In genomic region chr7:173120-173918, GRCh38 we compare ENCODE assay signal across 25 cellular contexts. TPM values are rescaled to one million over a fixed set of nuclear protein-coding genes. Genes with fewer than 3 reads are reported as not detected.
A peak's percentile ranks its signal among the peaks of the same experiment; 100 is the strongest.
DNase-seq lines count a peak whose midpoint lies in the region; ATAC-seq, FAIRE-seq and TF ChIP-seq lines count a peak whose summit lies in the region.
"Had no signal": no experiment of that assay in that cellular context is flagged by ENCODE, and none has a peak within 500 bp of the region (broad histone marks: within the 10 kb centered on the region; RNA-seq: fewer than 3 reads in every experiment).

No MANE protein-coding gene starts in this region.

- H2AK5ac ChIP-seq in IMR-90 (ENCODE audit: low read depth, low read length) (no peak overlapping the region), H1 (ENCODE audit: low read depth, low read length) (no peak overlapping the region)

- H3K4ac ChIP-seq in IMR-90 (ENCODE audit: low read depth, low read length), result no peak overlapping the region
- H3K4ac ChIP-seq in H1 (replicated peaks; ENCODE audit: insufficient read length, low read depth, low read length), result no peak overlapping the region

- H4K20me1 ChIP-seq in GM23338 (replicated peaks; ENCODE audit: insufficient read depth) (no peaks in the 10 kb centered on the region), IMR-90 (ENCODE audit: insufficient read depth, low read length) (no peaks in the 10 kb centered on the region), H1 (replicated peaks in 1 of 2; ENCODE audit: control insufficient read depth in 1 of 2, insufficient read depth in 2 of 2, low read length in 2 of 2) (peaks cover 0 to 2% of the 10 kb centered on the region in 2 experiments)
- H4K20me1 ChIP-seq: BLaER1 had no signal

- H3K23ac ChIP-seq in IMR-90 (ENCODE audit: low read depth, low read length) (no peak overlapping the region), H1 (ENCODE audit: insufficient read length) (no peak overlapping the region)

- TF ChIP-seq POLR2A in IMR-90 (IDR thresholded peaks at IDR 0.05; ENCODE audit: low read depth, low read length) (no peak), H1 (IDR thresholded peaks at IDR 0.05; ENCODE audit: control extremely low read depth in 1 of 2, low read depth in 2 of 2, low read length in 2 of 2) (no peak)

- H3K9me3 Mint-ChIP-seq in GM23338, result no peaks in the 10 kb centered on the region; the same call in 2 of the 3 replicates
- no peaks in the 10 kb centered on the region for H3K9me3 Mint-ChIP-seq in activated naive CD4-positive, alpha-beta T cell treated with anti-CD3 and anti-CD28 coated beads, Interleukin-2, amount 10 ng/mL, durations not matched to agents 7 days and 5 days
- H3K9me3 Mint-ChIP-seq: CD4-positive, CD25-positive, alpha-beta regulatory T cell; HFFc6 had no signal

- no peak overlapping the region for H3K14ac ChIP-seq in IMR-90 (replicated peaks; ENCODE audit: low read depth, low read length)
- H3K14ac ChIP-seq in H1 (ENCODE audit: insufficient read length), result no peak overlapping the region

- H3K9ac ChIP-seq in IMR-90 (ENCODE audit: low read depth, low read length), result no peak overlapping the region
- H3K9ac ChIP-seq in H1 (replicated peaks in 1 of 4; ENCODE audit: extremely low read depth in 1 of 4, low read depth in 3 of 4, low read length in 3 of 4), result no peak overlapping the region
- H3K9ac ChIP-seq: BLaER1 had no signal

- H3F3A ChIP-seq in GM23338 (replicated peaks; ENCODE audit: low read depth), result no peaks in the 10 kb centered on the region

- no peaks in the 10 kb centered on the region for H3K9me2 ChIP-seq in GM23338 (ENCODE audit: insufficient read depth)

- H3K27ac ChIP-seq in GM23338 (ENCODE audit: low read depth), result no peak overlapping the region
- H3K27ac ChIP-seq in IMR-90 (ENCODE audit: insufficient read depth, low read length), result no peak overlapping the region
- no peak overlapping the region for H3K27ac ChIP-seq in H1 (ENCODE audit: low read depth, low read length)
- H3K27ac ChIP-seq: BLaER1, Peyer's patch, SK-N-MC had no signal

- no peak overlapping the region for H4K5ac ChIP-seq in IMR-90 (ENCODE audit: low read depth, low read length)
- H4K5ac ChIP-seq in H1 (ENCODE audit: insufficient read length, low read depth, low read length), result no peak overlapping the region

- H3K4me1 ChIP-seq in GM23338 (ENCODE audit: insufficient read depth) (no peaks in the 10 kb centered on the region), IMR-90 (ENCODE audit: control insufficient read depth, insufficient read depth, low read length) (no peaks in the 10 kb centered on the region), H1 (replicated peaks in 1 of 4; ENCODE audit: control insufficient read depth in 3 of 4, insufficient read depth in 4 of 4, low read length in 3 of 4) (no peaks in the 10 kb centered on the region)
- H3K4me1 ChIP-seq: Peyer's patch had no signal

- POLR2A ChIA-PET in IMR-90 (lab: Charles Lee; ENCODE audit: unreplicated experiment) (no interaction called here), H1 (lab: Charles Lee; ENCODE audit: partially characterized antibody) (interaction anchor here (1.3 kb wide), 1 partner anchor 19 kb away, joined by 3 read pairs; the partner anchor contains the start of gene FAM20C)

- H2BK20ac ChIP-seq in IMR-90 (ENCODE audit: low read depth, low read length), result no peak overlapping the region
- no peak overlapping the region for H2BK20ac ChIP-seq in H1 (ENCODE audit: low read length)

- DNase-seq in GM23338 (ENCODE audit: low spot score) (no peak), IMR-90 (no peak), H1 (ENCODE audit: low read depth in 1 of 2, low spot score in 2 of 2) (no peak), mucosa of gallbladder (ENCODE audit: low spot score) (peak; percentile 6), NCI-H1092 treated with DMSO at 0.1 percent for 48 hours (lab: John Stamatoyannopoulos, UW) (no peak)
- no peak for DNase-seq in activated naive CD4-positive, alpha-beta T cell treated with anti-CD3 and anti-CD28 coated beads, Interleukin-2, amount 10 ng/mL, durations not matched to agents 7 days and 5 days
- DNase-seq: CD4-positive, CD25-positive, alpha-beta regulatory T cell; DMS153; DND-41; HFFc6; KG1; MG63; NCI-H2029; NCI-H2227 treated with DMSO at 0.1 percent for 48 hours; NCI-H526 treated with DMSO at 0.1 percent for 48 hours; Peyer's patch; SIG-M5 had no signal

- FAIRE-seq in H1 (lab: Jason Lieb, UNC), result no peak
- FAIRE-seq: A204.1, GM12892, H54 had no signal

- H3K4me3 ChIP-seq in GM23338 (no peak overlapping the region), IMR-90 (ENCODE audit: insufficient read depth, low read depth, low read length) (no peak overlapping the region), H1 (ENCODE audit: extremely low read depth in 1 of 4, insufficient read depth in 2 of 4, low read depth in 3 of 4, low read length in 4 of 4) (no peak overlapping the region)
- H3K4me3 ChIP-seq: BLaER1, MG63, Peyer's patch, SK-N-MC had no signal

- CTCF ChIA-PET in IMR-90 (lab: Yijun Ruan, JAX) (no interaction called here), H1 (lab: Charles Lee; ENCODE audit: partially characterized antibody) (interaction anchor here (0.7 to 3.3 kb wide), 4 partner anchors 15 to 93 kb away, joined by 4 to 14 read pairs (median 6); no protein-coding TSS in a partner anchor)
- CTCF ChIA-PET in activated naive CD4-positive, alpha-beta T cell treated with anti-CD3 and anti-CD28 coated beads, Interleukin-2, amount 10 ng/mL, durations not matched to agents 7 days and 5 days (lab: Charles Lee), result no interaction called here

- no peak overlapping the region for H4K8ac ChIP-seq in IMR-90 (ENCODE audit: low read depth in 2 of 2, low read length in 2 of 2)
- no peak overlapping the region for H4K8ac ChIP-seq in H1 (ENCODE audit: extremely low read depth, insufficient read depth, low read length)

- H3K27me3 Mint-ChIP-seq in GM23338 (ENCODE audit: insufficient read depth, low read depth, poor library complexity), result peaks cover 10% of the 10 kb centered on the region
- H3K27me3 Mint-ChIP-seq in activated naive CD4-positive, alpha-beta T cell treated with anti-CD3 and anti-CD28 coated beads, Interleukin-2, amount 10 ng/mL, durations not matched to agents 7 days and 5 days, result no peaks in the 10 kb centered on the region

- TF ChIP-seq EP300 in H1 (IDR thresholded peaks at IDR 0.05; ENCODE audit: borderline replicate concordance in 1 of 2, low read depth in 2 of 2, low read length in 2 of 2), result no peak

- peaks cover 4% of the 10 kb centered on the region; the same call in 2 of the 3 replicates for H3K4me1 Mint-ChIP-seq in GM23338
- H3K4me1 Mint-ChIP-seq in activated naive CD4-positive, alpha-beta T cell treated with anti-CD3 and anti-CD28 coated beads, Interleukin-2, amount 10 ng/mL, durations not matched to agents 7 days and 5 days, result no peaks in the 10 kb centered on the region
- H3K4me1 Mint-ChIP-seq: CD4-positive, CD25-positive, alpha-beta regulatory T cell had no signal

- 68% methylated on average over 15 of the region's 32 CpGs; no CpG with 5 or more reads in 1 of the 2 experiments for WGBS in IMR-90 (ENCODE audit: extremely low coverage in 2 of 2, insufficient read length in 1 of 2), 2 experiments
- WGBS in H1 (ENCODE audit: extremely low coverage in 1 of 2, insufficient coverage in 1 of 2, insufficient read length in 1 of 2, insufficient replicate concordance in 2 of 2, low coverage in 1 of 2, low lambda C conversion rate in 2 of 2, missing lambda C conversion rate in 1 of 2), 2 experiments, result 91% methylated on average over 31 of the region's 32 CpGs; no CpG with 5 or more reads in 1 of the 2 experiments

- no peaks in the 10 kb centered on the region for H3K9me3 ChIP-seq in IMR-90 (ENCODE audit: control insufficient read depth, insufficient read depth, low read length)
- H3K9me3 ChIP-seq in H1 (ENCODE audit: insufficient read depth in 2 of 2, low read depth in 1 of 2, low read length in 1 of 2), result no peaks in the 10 kb centered on the region; a peak in 1 of 4 replicates
- H3K9me3 ChIP-seq: BLaER1, MG63, Peyer's patch had no signal

- in situ Hi-C loops in IMR-90 (cut with MboI; ENCODE audit: low sequenced_read_pairs), result no loop called here

- H3K18ac ChIP-seq in IMR-90 (ENCODE audit: low read depth, low read length) (no peak overlapping the region), H1 (ENCODE audit: extremely low read depth, low read length) (no peak overlapping the region)

- no peak for TF ChIP-seq CTCF in GM23338 (conservative IDR thresholded peaks at IDR 0.05; ENCODE audit: low read depth in 2 of 2)
- TF ChIP-seq CTCF in IMR-90 (conservative IDR thresholded peaks at IDR 0.05; ENCODE audit: low read depth, low read length), result no peak
- no peak for TF ChIP-seq CTCF in H1 (IDR thresholded peaks at IDR 0.05; ENCODE audit: control extremely low read depth in 1 of 3, insufficient read depth in 1 of 3, low read depth in 1 of 3, low read length in 3 of 3)

- H3K36me3 Mint-ChIP-seq in GM23338 (ENCODE audit: low read depth), result no peaks in the 10 kb centered on the region; the same call in 2 of the 3 replicates
- no peaks in the 10 kb centered on the region for H3K36me3 Mint-ChIP-seq in activated naive CD4-positive, alpha-beta T cell treated with anti-CD3 and anti-CD28 coated beads, Interleukin-2, amount 10 ng/mL, durations not matched to agents 7 days and 5 days
- H3K36me3 Mint-ChIP-seq: CD4-positive, CD25-positive, alpha-beta regulatory T cell had no signal

- H3K79me2 ChIP-seq in GM23338 (replicated peaks; ENCODE audit: insufficient read depth) (no peaks in the 10 kb centered on the region), H1 (ENCODE audit: control insufficient read depth in 1 of 2, insufficient read depth in 2 of 2, low read length in 2 of 2) (no peaks in the 10 kb centered on the region)

- no peak overlapping the region for H2AK9ac ChIP-seq in IMR-90 (replicated peaks; ENCODE audit: low read depth, low read length, poor library complexity)

- H3K27me3 ChIP-seq in GM23338 (ENCODE audit: insufficient read depth), result no peaks in the 10 kb centered on the region
- H3K27me3 ChIP-seq in IMR-90 (ENCODE audit: control insufficient read depth, insufficient read depth, low read length), result peaks cover 14% of the 10 kb centered on the region
- H3K27me3 ChIP-seq in H1 (replicated peaks in 1 of 4; ENCODE audit: control insufficient read depth in 3 of 4, extremely low read depth in 1 of 4, insufficient read depth in 3 of 4, low read length in 3 of 4), result no peaks in the 10 kb centered on the region; a peak in 1 of 7 replicates
- H3K27me3 ChIP-seq: BLaER1, MG63, Peyer's patch had no signal

- H2BK5ac ChIP-seq in IMR-90 (ENCODE audit: low read depth, low read length, poor library complexity, severe bottlenecking) (no peak overlapping the region), H1 (ENCODE audit: low read depth, low read length) (no peak overlapping the region; the same call in 1 of the 2 replicates)

- dilution Hi-C loops in IMR-90 (cut with HindIII; ENCODE audit: low sequenced_read_pairs, unreplicated experiment), result no loop called here

- H3K4me3 Mint-ChIP-seq in GM23338, result no peak overlapping the region
- H3K4me3 Mint-ChIP-seq in activated naive CD4-positive, alpha-beta T cell treated with anti-CD3 and anti-CD28 coated beads, Interleukin-2, amount 10 ng/mL, durations not matched to agents 7 days and 5 days, result no peak overlapping the region
- H3K4me3 Mint-ChIP-seq: CD4-positive, CD25-positive, alpha-beta regulatory T cell; HFFc6 had no signal

- H3K9me1 ChIP-seq in IMR-90 (ENCODE audit: insufficient read depth, low read length), result no peaks in the 10 kb centered on the region

- H3K27ac Mint-ChIP-seq in GM23338, result 0 out of 2 replicates have a peak overlapping the region, but pooled peaks have one; percentile 28
- no peak overlapping the region for H3K27ac Mint-ChIP-seq in activated naive CD4-positive, alpha-beta T cell treated with anti-CD3 and anti-CD28 coated beads, Interleukin-2, amount 10 ng/mL, durations not matched to agents 7 days and 5 days
- H3K27ac Mint-ChIP-seq: CD4-positive, CD25-positive, alpha-beta regulatory T cell; HFFc6 had no signal

- H3K79me1 ChIP-seq in IMR-90 (ENCODE audit: low read depth in 1 of 2, low read length in 2 of 2), result no peaks in the 10 kb centered on the region
- no peaks in the 10 kb centered on the region for H3K79me1 ChIP-seq in H1 (ENCODE audit: low read depth, low read length)

- ATAC-seq in GM23338 (peak; percentile 37), IMR-90 (ENCODE audit: low read depth) (no peak), GM18870 (IDR thresholded peaks at IDR 0.05; ENCODE audit: unreplicated experiment) (no peak), GM18519 (IDR thresholded peaks at IDR 0.05; ENCODE audit: low FRiP score, unreplicated experiment) (no peak)

- H2BK120ac ChIP-seq in IMR-90 (ENCODE audit: low read depth, low read length) (no peak overlapping the region), H1 (replicated peaks; ENCODE audit: low read depth, low read length) (no peak overlapping the region)

- no peaks in the 10 kb centered on the region for H3K23me2 ChIP-seq in H1 (ENCODE audit: low read depth, low read length)

- H3K56ac ChIP-seq in IMR-90 (ENCODE audit: extremely low read depth, insufficient read depth, low read length) (no peak overlapping the region), H1 (replicated peaks; ENCODE audit: insufficient read length, low read depth, low read length) (no peak overlapping the region)

- H2BK15ac ChIP-seq in IMR-90 (ENCODE audit: low read depth, low read length) (no peak overlapping the region), H1 (ENCODE audit: low read length) (peak overlapping the region; percentile 72; the same call in 1 of the 2 replicates)

- H3K4me2 ChIP-seq in GM23338 (no peak overlapping the region), IMR-90 (ENCODE audit: low read depth, low read length) (no peak overlapping the region), H1 (ENCODE audit: insufficient read depth in 1 of 2, low read depth in 2 of 2, low read length in 2 of 2) (no peak overlapping the region)
- H3K4me2 ChIP-seq: BLaER1 had no signal

- no peaks in the 10 kb centered on the region for H3K36me3 ChIP-seq in GM23338 (ENCODE audit: insufficient read depth)
- no peaks in the 10 kb centered on the region for H3K36me3 ChIP-seq in IMR-90 (ENCODE audit: control insufficient read depth, insufficient read depth, low read length)
- H3K36me3 ChIP-seq in H1 (ENCODE audit: control insufficient read depth in 2 of 4, insufficient read depth in 4 of 4, low read length in 3 of 4), result no peaks in the 10 kb centered on the region
- H3K36me3 ChIP-seq: BLaER1, MG63, Peyer's patch had no signal

- no peak overlapping the region for H2AFZ ChIP-seq in GM23338
- peak overlapping the region; percentile 35 for H2AFZ ChIP-seq in IMR-90 (replicated peaks; ENCODE audit: low read length, poor library complexity)
- H2AFZ ChIP-seq in H1 (ENCODE audit: low read length), result 0 out of 2 replicates have a peak overlapping the region, but pooled peaks have one; percentile 31

- H4K91ac ChIP-seq in IMR-90 (ENCODE audit: insufficient read depth, low read depth, low read length), result no peak overlapping the region
- H4K91ac ChIP-seq in H1 (replicated peaks; ENCODE audit: insufficient read length, low read length), result no peak overlapping the region

- TF ChIP-seq RAD21 in IMR-90 (IDR thresholded peaks at IDR 0.05; ENCODE audit: low read length) (no peak), H1 (IDR thresholded peaks at IDR 0.05 in 1 of 2, conservative IDR thresholded peaks at IDR 0.05 in 1 of 2; ENCODE audit: low read depth in 2 of 2, low read length in 2 of 2) (no peak)

- no TSS peak for BruUV-seq in IMR-90 (replicated peaks; lab: Mats Ljungman, UMichigan)

- intact Hi-C loops in IMR-90 (cut with micrococcal nuclease), result no loop called here

- 0 out of 2 replicates have a peak overlapping the region, but pooled peaks have one; percentile 39 for H2BK12ac ChIP-seq in H1 (ENCODE audit: low read depth, low read length)

RNA-seq across cellular contexts. Expression of gene FAM20C, which starts 19.1 kb away (rescaled TPM):
- 24.8 and 26.8 TPM in 2 replicates for total RNA-seq in GM23338 (2014; rRNA removed; shearing (Covaris generic))
- polyA plus RNA-seq in GM23338 (2016; fragmentation: Nextera tagmentation; extraction: Ambion mirVana) (7.6 and 8.0 TPM in 2 replicates), IMR-90 (2012; rRNA removed) (36.6 and 38.2 TPM in 2 replicates), H1 (2011; rRNA removed) (9.5 and 13.9 TPM in 2 replicates)
- total RNA-seq in IMR-90 (2012; rRNA removed) (7.7 and 8.9 TPM in 2 replicates), mucosa of gallbladder (99.2 TPM)
- polyA plus RNA-seq in IMR-90 (2012; cell fraction: cytosol; rRNA removed), result 36.5 and 56.4 TPM in 2 replicates
- 38.9 and 55.0 TPM in 2 replicates for polyA plus RNA-seq in IMR-90 (2012; cell fraction: nucleus; rRNA removed; ENCODE audit: low replicate concordance)
- total RNA-seq in H1 (2021; fragmentation: NEBNext Ultra II Directional; extraction: Animal tissue kit (Norgen Biotek cat#: 25700)), result 34.7 and 34.8 TPM in 2 replicates
- 10.7 TPM for polyA plus RNA-seq in H1 (2011; cell fraction: cytosol; rRNA removed)
- 21.4 TPM for polyA plus RNA-seq in H1 (2011; cell fraction: nucleus; rRNA removed)
- 18.4 to 23.9 TPM (median 19.5 TPM) in 4 replicates for polyA plus RNA-seq in H1 (2012, experiment 1 of 2)
- polyA plus RNA-seq in H1 (2012, experiment 2 of 2), result 17.9 TPM
- polyA plus RNA-seq in H1 (2013, experiment 1 of 2), result 21.3 TPM
- 21.1 TPM for polyA plus RNA-seq in H1 (2013, experiment 2 of 2)
- 8.9 and 10.4 TPM in 2 replicates for polyA minus RNA-seq in H1 (2011; rRNA and poly(A)+ RNA removed)
- 17.1 TPM for polyA minus RNA-seq in H1 (2011; cell fraction: cytosol; rRNA and poly(A)+ RNA removed)
- polyA minus RNA-seq in H1 (2011; cell fraction: nucleus; rRNA and poly(A)+ RNA removed), result 21.8 TPM
- total RNA-seq: CD4-positive, CD25-positive, alpha-beta regulatory T cell; OCI-LY7 had no signal
- polyA plus RNA-seq: CD4-positive, CD25-positive, alpha-beta regulatory T cell had no signal
